ENCODE assay signal across 9 cellular contexts in genomic region chr5:151651997-151652645, GRCh38. TPM values are rescaled to one million over a fixed set of nuclear protein-coding genes. Genes with fewer than 3 reads are reported as not detected.
A peak's percentile ranks its signal among the peaks of the same experiment; 100 is the strongest.
DNase-seq lines count a peak whose midpoint lies in the region; ATAC-seq and TF ChIP-seq lines count a peak whose summit lies in the region.
"Had no signal": no experiment of that assay in that cellular context is flagged by ENCODE, and none has a peak within 500 bp of the region (broad histone marks: within the 10 kb centered on the region; RNA-seq: fewer than 3 reads in every experiment).

No MANE protein-coding gene starts in this region.

- no peaks in the 10 kb centered on the region for H3K27me3 ChIP-seq in CD4-positive, alpha-beta memory T cell (ENCODE audit: insufficient read depth, low read length)
- no peaks in the 10 kb centered on the region for H3K27me3 ChIP-seq in lung (ENCODE audit: control insufficient read depth, insufficient read depth)

- ATAC-seq in GM19328 (IDR thresholded peaks at IDR 0.05; ENCODE audit: unreplicated experiment) (peak; percentile 97), HG03378 (IDR thresholded peaks at IDR 0.05; ENCODE audit: unreplicated experiment) (peak; percentile 89), lung (ENCODE audit: insufficient read depth, low FRiP score) (peak; percentile 71)

- H3K36me3 ChIP-seq in CD4-positive, alpha-beta memory T cell (ENCODE audit: insufficient read depth, low read length): no peaks in the 10 kb centered on the region
- H3K36me3 ChIP-seq in lung (ENCODE audit: control insufficient read depth in 2 of 2, insufficient read depth in 2 of 2, low read length in 2 of 2): no peaks in the 10 kb centered on the region

- no peak overlapping the region for H3K27ac ChIP-seq in CD4-positive, alpha-beta memory T cell (ENCODE audit: low read depth, low read length)
- H3K27ac ChIP-seq in lung (ENCODE audit: low read depth in 1 of 2, low read length in 1 of 2): no peak overlapping the region

- WGBS in lung, 2 donors: 0 to 1% methylated on average over 6 of the region's 6 CpGs

- H3K9me3 ChIP-seq in CD4-positive, alpha-beta memory T cell (ENCODE audit: control insufficient read depth in 1 of 2, low read length in 2 of 2): no peaks in the 10 kb centered on the region
- H3K9me3 ChIP-seq in lung (ENCODE audit: control insufficient read depth in 2 of 2, insufficient read depth in 1 of 2, low read length in 1 of 2): no peaks in the 10 kb centered on the region

- CTCF ChIA-PET in CD4-positive, alpha-beta memory T cell (lab: Charles Lee; ENCODE audit: partially characterized antibody): interaction anchor here (0.7 to 3.5 kb wide), 34 partner anchors 9 to 336 kb away, joined by 3 to 99 read pairs (median 5); partner anchors contain the start of gene SLC36A1

- H3K4me3 Mint-ChIP-seq in CD4-positive, alpha-beta memory T cell: no peak overlapping the region
- H3K4me3 Mint-ChIP-seq in activated CD4-positive, alpha-beta T cell treated with anti-CD3 and anti-CD28 coated beads, Interleukin-2, amount 10 ng/mL, durations not matched to agents 24 days and 14 days: no peak overlapping the region

- intact Hi-C loops in CD4-positive, alpha-beta memory T cell (cut with micrococcal nuclease): loop anchor here (1.0 to 5.0 kb wide), 3 partner anchors 130 to 205 kb away; partner anchors contain the start of gene SLC36A1
- intact Hi-C loops in activated CD4-positive, alpha-beta T cell treated with anti-CD3 and anti-CD28 coated beads, Interleukin-2, amount 10 ng/mL, durations not matched to agents 24 days and 14 days (cut with micrococcal nuclease): loop anchor here (1.0 kb wide), 2 partner anchors 129 to 205 kb away; partner anchors contain the start of gene SLC36A1

- no peaks in the 10 kb centered on the region for H3K4me1 ChIP-seq in CD4-positive, alpha-beta memory T cell (ENCODE audit: insufficient read depth, low read length)
- H3K4me1 ChIP-seq in lung (ENCODE audit: control insufficient read depth in 2 of 2, insufficient read depth in 2 of 2, low read length in 2 of 2): no peaks in the 10 kb centered on the region

- no peak overlapping the region for H3K27ac Mint-ChIP-seq in CD4-positive, alpha-beta memory T cell
- H3K27ac Mint-ChIP-seq in activated CD4-positive, alpha-beta T cell treated with anti-CD3 and anti-CD28 coated beads, Interleukin-2, amount 10 ng/mL, durations not matched to agents 24 days and 14 days: no peak overlapping the region

- no peak overlapping the region for H3K4me3 ChIP-seq in CD4-positive, alpha-beta memory T cell (ENCODE audit: low read length in 2 of 2)
- no peak overlapping the region for H3K4me3 ChIP-seq in lung

- peaks cover 0 to 8% of the 10 kb centered on the region in 2 donors for H3K27me3 Mint-ChIP-seq in CD4-positive, alpha-beta memory T cell
- H3K27me3 Mint-ChIP-seq in activated CD4-positive, alpha-beta T cell treated with anti-CD3 and anti-CD28 coated beads, Interleukin-2, amount 10 ng/mL, durations not matched to agents 24 days and 14 days: peaks cover 20% of the 10 kb centered on the region

- peaks cover 0 to 2% (median 0%) of the 10 kb centered on the region in 4 donors for H3K4me1 Mint-ChIP-seq in CD4-positive, alpha-beta memory T cell
- H3K4me1 Mint-ChIP-seq in activated CD4-positive, alpha-beta T cell treated with anti-CD3 and anti-CD28 coated beads, Interleukin-2, amount 10 ng/mL, durations not matched to agents 24 days and 14 days: no peaks in the 10 kb centered on the region

- DNase-seq in CD4-positive, alpha-beta memory T cell: peak; percentile 56 to 73 (median 68)
- DNase-seq in NCI-H524 treated with DMSO at 0.1 percent for 48 hours (lab: John Stamatoyannopoulos, UW) (peak; percentile 11), dedifferentiated amniotic fluid mesenchymal stem cell (ENCODE audit: extremely low spot score) (peak; percentile 90), lung (ENCODE audit: low spot score) (peak; percentile 77)
- peak; percentile 88 for DNase-seq in activated CD4-positive, alpha-beta T cell treated with anti-CD3 and anti-CD28 coated beads, Interleukin-2, amount 10 ng/mL, durations not matched to agents 24 days and 14 days
- peak; percentile 18 for DNase-seq in stimulated activated CD8-positive, alpha-beta memory T cell treated with anti-CD3 and anti-CD28 coated beads, Interleukin-15, amount 100 ng/mL, for 24 hours (ENCODE audit: low read depth)

- no peaks in the 10 kb centered on the region for H3K9me3 Mint-ChIP-seq in CD4-positive, alpha-beta memory T cell
- H3K9me3 Mint-ChIP-seq in activated CD4-positive, alpha-beta T cell treated with anti-CD3 and anti-CD28 coated beads, Interleukin-2, amount 10 ng/mL, durations not matched to agents 24 days and 14 days: no peaks in the 10 kb centered on the region

- TF ChIP-seq CTCF in lung (IDR thresholded peaks at IDR 0.05; ENCODE audit: control extremely low read depth, extremely low read depth): peak; percentile 75

- H3K36me3 Mint-ChIP-seq in CD4-positive, alpha-beta memory T cell: no peaks in the 10 kb centered on the region
- H3K36me3 Mint-ChIP-seq in activated CD4-positive, alpha-beta T cell treated with anti-CD3 and anti-CD28 coated beads, Interleukin-2, amount 10 ng/mL, durations not matched to agents 24 days and 14 days (ENCODE audit: low read depth): no peaks in the 10 kb centered on the region

- POLR2A ChIA-PET in CD4-positive, alpha-beta memory T cell (lab: Charles Lee; ENCODE audit: partially characterized antibody): interaction anchor here (1.3 to 2.4 kb wide), 2 partner anchors 120 to 205 kb away, joined by 5 to 12 read pairs; partner anchors contain the start of genes G3BP1 and SLC36A1

RNA-seq across cellular contexts. Expression of gene SPARC, which starts 34.6 kb away (rescaled TPM):
- total RNA-seq in CD4-positive, alpha-beta memory T cell: under 1 TPM; 0.19 to 0.47 TPM
- under 1 TPM in 1 of 2 donors, not detected in 1; 0.37 TPM for polyA plus RNA-seq in CD4-positive, alpha-beta memory T cell
- not detected in 2 replicates for total RNA-seq in activated CD4-positive, alpha-beta T cell treated with anti-CD3 and anti-CD28 coated beads, Interleukin-2, amount 10 ng/mL, durations not matched to agents 24 days and 14 days
- total RNA-seq in lung: 1,000 to 10,000 TPM in 1 of 2 donors, 100 to 1,000 TPM in 1; 985 to 1,186 TPM
- polyA plus RNA-seq in lung: 100 to 1,000 TPM; 145 to 850 TPM
- total RNA-seq: T-helper 2 cell treated with Interferon-gamma antibody and Interleukin-4, amounts not matched to agents 100 ng/mL and 5 ng/mL, for 36 hours had no signal

Comparison
In these comparisons a context has a peak if more than half of its experiments do, and no peak if none do; other contexts are left out.
1. DNase-seq: peak in every context shown above with its lines; median percentile 90 in dedifferentiated amniotic fluid mesenchymal stem cell; 88 in activated CD4-positive, alpha-beta T cell treated with anti-CD3 and anti-CD28 coated beads, Interleukin-2, amount 10 ng/mL, durations not matched to agents 24 days and 14 days; 77 in lung; 68 in CD4-positive, alpha-beta memory T cell; 18 in stimulated activated CD8-positive, alpha-beta memory T cell treated with anti-CD3 and anti-CD28 coated beads, Interleukin-15, amount 100 ng/mL, for 24 hours; 11 in NCI-H524 treated with DMSO at 0.1 percent for 48 hours.
2. RNA of gene SPARC, which starts 34.6 kb away (total RNA-seq): 985 to 1,186 TPM in lung; 0.19 to 0.47 TPM in CD4-positive, alpha-beta memory T cell and not detected in activated CD4-positive, alpha-beta T cell treated with anti-CD3 and anti-CD28 coated beads, Interleukin-2, amount 10 ng/mL, durations not matched to agents 24 days and 14 days; every median in the first group is over 100 times any median in the second.
3. Peak in every context shown above with its lines, with median percentiles within 50 percentile points of each other: ATAC-seq.